In genomic region chr21:29208666-29209059, GRCh38 we compare ENCODE assay signal across 11 cellular contexts.
DNase-seq lines count a peak whose midpoint lies in the region; ATAC-seq and TF ChIP-seq lines count a peak whose summit lies in the region.
"Had no signal": no experiment of that assay in that cellular context is flagged by ENCODE, and none has a peak within 500 bp of the region (broad histone marks: within the 10 kb centered on the region; RNA-seq: fewer than 3 reads in every experiment).

No MANE protein-coding gene starts in this region.

- H3K36me3 Mint-ChIP-seq in osteocyte (ENCODE audit: unreplicated experiment), result no peaks in the 10 kb centered on the region

- H3K27me3 ChIP-seq in PC-3 (ENCODE audit: low read length), result no peaks in the 10 kb centered on the region
- H3K27me3 ChIP-seq: cardiac muscle cell had no signal

- no peaks in the 10 kb centered on the region for H4K20me1 ChIP-seq in PC-3 (ENCODE audit: low read length)

- no TSS peak for BruUV-seq in PC-3 (replicated peaks; lab: Mats Ljungman, UMichigan)

- H3K4me3 Mint-ChIP-seq in osteocyte (ENCODE audit: unreplicated experiment), result peak overlapping the region; percentile 22

- ATAC-seq in PC-3 (peak; percentile 68), left lobe of liver (no peak)

- peaks cover 17% of the 10 kb centered on the region for H3K4me1 ChIP-seq in PC-3 (ENCODE audit: insufficient read depth, low read length)

- TF ChIP-seq CTCF in PC-3 (conservative IDR thresholded peaks at IDR 0.05; ENCODE audit: low read depth, low read length) (no peak), osteocyte (IDR thresholded peaks at IDR 0.05) (no peak)

- intact Hi-C loops in PC-3 (cut with micrococcal nuclease), result loop anchor here (5.0 kb wide), 1 partner anchor 49 kb away; no protein-coding TSS in a partner anchor
- intact Hi-C loops in posterior vena cava (cut with DNase I), result no loop called here

- H2AFZ ChIP-seq in PC-3 (ENCODE audit: low read length), result peak overlapping the region; percentile 19; the same call in 1 of the 2 replicates

- no peaks in the 10 kb centered on the region for H3K9me3 ChIP-seq in PC-3 (ENCODE audit: low read length)

- no peaks in the 10 kb centered on the region for H3K36me3 ChIP-seq in PC-3 (ENCODE audit: low read depth, low read length)
- H3K36me3 ChIP-seq: cardiac muscle cell, WERI-Rb-1 had no signal

- H3K9ac ChIP-seq in PC-3 (ENCODE audit: low read length), result peak overlapping the region; percentile 20

- H3K9me2 ChIP-seq in PC-3 (replicated peaks; ENCODE audit: low read length), result no peaks in the 10 kb centered on the region

- H3K4me3 ChIP-seq in PC-3 (ENCODE audit: low read length), result no peak overlapping the region
- H3K4me3 ChIP-seq: cardiac muscle cell had no signal

- H3K27me3 Mint-ChIP-seq in osteocyte (ENCODE audit: unreplicated experiment), result no peaks in the 10 kb centered on the region

- no peaks in the 10 kb centered on the region for H3F3A ChIP-seq in PC-3 (ENCODE audit: low read length, unreplicated experiment)

- H3K27ac Mint-ChIP-seq in osteocyte (ENCODE audit: unreplicated experiment), result peak overlapping the region; percentile 79

- peak overlapping the region; percentile 58 for H3K4me2 ChIP-seq in PC-3 (ENCODE audit: low read length)

- POLR2A ChIA-PET in PC-3 (lab: Charles Lee; ENCODE audit: unreplicated experiment), result interaction anchor here (0.5 to 0.6 kb wide), 6 partner anchors 10 to 91 kb away, joined by 3 to 4 read pairs (median 3); no protein-coding TSS in a partner anchor

- CTCF ChIA-PET in PC-3 (lab: Charles Lee), result interaction anchor here (1.0 kb wide), 1 partner anchor 140 kb away, joined by 3 read pairs; no protein-coding TSS in a partner anchor

- H3K4me1 Mint-ChIP-seq in osteocyte (ENCODE audit: unreplicated experiment), result peaks cover 21% of the 10 kb centered on the region

- DNase-seq in ELR (ENCODE audit: low read depth) (peak; percentile 93), PC-3 (peak; percentile 78), epithelial cell of prostate (ENCODE audit: low read depth, low spot score) (no peak), osteocyte (ENCODE audit: extremely low spot score, unreplicated experiment) (no peak), posterior vena cava (ENCODE audit: low spot score) (no peak), superior temporal gyrus (ENCODE audit: extremely low spot score) (no peak), left lobe of liver (ENCODE audit: low spot score) (no peak), pons (ENCODE audit: low spot score) (no peak)
- DNase-seq: NCI-H510A, WERI-Rb-1 had no signal

- no peaks in the 10 kb centered on the region for H3K79me2 ChIP-seq in PC-3 (ENCODE audit: low read length)

- H3K27ac ChIP-seq in PC-3 (ENCODE audit: low read length) (peak overlapping the region; percentile 75), epithelial cell of prostate (peak overlapping the region; percentile 34)
- H3K27ac ChIP-seq: cardiac muscle cell, WERI-Rb-1 had no signal

- H3K9me3 Mint-ChIP-seq in osteocyte (ENCODE audit: unreplicated experiment), result peaks cover 7% of the 10 kb centered on the region

Comparison
In these comparisons a context has a peak if more than half of its experiments do, and no peak if none do; other contexts are left out.
1. DNase-seq: peak in ELR (single experiment) and PC-3 (single experiment); none in epithelial cell of prostate (single experiment), osteocyte (single experiment), posterior vena cava (single experiment), superior temporal gyrus (single experiment), left lobe of liver (single experiment) and pons (single experiment).